Comparison of ENCODE assay signal across 8 cellular contexts in genomic region chr3:185498503-185499396, GRCh38. TPM values are rescaled to one million over a fixed set of nuclear protein-coding genes. Genes with fewer than 3 reads are reported as not detected.
DNase-seq lines count a peak whose midpoint lies in the region; ATAC-seq lines count a peak whose summit lies in the region.

Gene TMEM41A (minus strand): TSS chr3:185499035. CDS start chr3:185498961, 74 bp downstream.

- H2AFZ ChIP-seq in GM23248: peak within 1 kb of the TSS; percentile 98
- peak within 1 kb of the TSS; percentile 97 for H2AFZ ChIP-seq in Karpas-422 (ENCODE audit: low read length)

- H3K27me3 Mint-ChIP-seq in activated T-helper 1 cell treated with anti-CD3 and anti-CD28 coated beads, Interleukin-12 subunit alpha, Interleukin-12 subunit beta, Interleukin-2, Interleukin-4 antibody, amounts not matched to agents 30 ng/mL and 10 ng/mL and 1 ng/mL, durations not matched to agents 14 hours and 24 hours and 36 hours (ENCODE audit: insufficient read depth): peaks cover 10% of the 10 kb centered on the region
- H3K27me3 Mint-ChIP-seq in naive B cell: peaks cover 0 to 11% (median 0%) of the 10 kb centered on the region in 3 donors

- H3K4me3 Mint-ChIP-seq in activated T-helper 1 cell treated with anti-CD3 and anti-CD28 coated beads, Interleukin-12 subunit alpha, Interleukin-12 subunit beta, Interleukin-2, Interleukin-4 antibody, amounts not matched to agents 30 ng/mL and 10 ng/mL and 1 ng/mL, durations not matched to agents 14 hours and 24 hours and 36 hours: peak within 1 kb of the TSS; percentile 97
- H3K4me3 Mint-ChIP-seq in naive B cell: peak within 1 kb of the TSS; percentile 89 to 97 (median 94)
- peak within 1 kb of the TSS; percentile 86 for H3K4me3 Mint-ChIP-seq in stimulated activated effector memory CD8-positive, alpha-beta T cell treated with anti-CD3 and anti-CD28 coated beads, Interleukin-12 subunit alpha, Interleukin-12 subunit beta, amount 100 ng/mL, for 72 hours

- peak within 1 kb of the TSS; percentile 90 for H3K27ac Mint-ChIP-seq in activated T-helper 1 cell treated with anti-CD3 and anti-CD28 coated beads, Interleukin-12 subunit alpha, Interleukin-12 subunit beta, Interleukin-2, Interleukin-4 antibody, amounts not matched to agents 30 ng/mL and 10 ng/mL and 1 ng/mL, durations not matched to agents 14 hours and 24 hours and 36 hours
- H3K27ac Mint-ChIP-seq in naive B cell: peak within 1 kb of the TSS; percentile 44 to 96 (median 90)
- H3K27ac Mint-ChIP-seq in stimulated activated effector memory CD8-positive, alpha-beta T cell treated with anti-CD3 and anti-CD28 coated beads, Interleukin-12 subunit alpha, Interleukin-12 subunit beta, amount 100 ng/mL, for 72 hours: peak within 1 kb of the TSS; percentile 95

- H3K9ac ChIP-seq in GM23248 (peak within 1 kb of the TSS; percentile 90), Karpas-422 (ENCODE audit: low read length) (peak within 1 kb of the TSS; percentile 91)

- H3K9me3 Mint-ChIP-seq in activated T-helper 1 cell treated with anti-CD3 and anti-CD28 coated beads, Interleukin-12 subunit alpha, Interleukin-12 subunit beta, Interleukin-2, Interleukin-4 antibody, amounts not matched to agents 30 ng/mL and 10 ng/mL and 1 ng/mL, durations not matched to agents 14 hours and 24 hours and 36 hours: no peaks in the 10 kb centered on the region
- H3K9me3 Mint-ChIP-seq in naive B cell: peaks cover 0 to 3% (median 0%) of the 10 kb centered on the region in 7 donors
- no peaks in the 10 kb centered on the region for H3K9me3 Mint-ChIP-seq in stimulated activated effector memory CD8-positive, alpha-beta T cell treated with anti-CD3 and anti-CD28 coated beads, Interleukin-12 subunit alpha, Interleukin-12 subunit beta, amount 100 ng/mL, for 72 hours

- peaks cover 24% of the 10 kb centered on the region for H3K79me2 ChIP-seq in GM23248 (ENCODE audit: insufficient read depth)
- peaks cover 21% of the 10 kb centered on the region for H3K79me2 ChIP-seq in Karpas-422 (ENCODE audit: low read length)

- peaks cover 5% of the 10 kb centered on the region for H3K4me1 ChIP-seq in GM23248 (ENCODE audit: insufficient read depth)
- peaks cover 11% of the 10 kb centered on the region for H3K4me1 ChIP-seq in Karpas-422 (ENCODE audit: low read length)

- H3K27ac ChIP-seq in GM23248 (peak within 1 kb of the TSS; percentile 76), Karpas-422 (ENCODE audit: low read length) (peak within 1 kb of the TSS; percentile 45; the same call in 1 of the 2 replicates)

- H3K4me3 ChIP-seq in GM23248: peak within 1 kb of the TSS; percentile 99
- peak within 1 kb of the TSS; percentile 90 for H3K4me3 ChIP-seq in Karpas-422 (ENCODE audit: low read length)

- H3K9me2 ChIP-seq in GM23248 (ENCODE audit: insufficient read depth) (no peaks in the 10 kb centered on the region), Karpas-422 (replicated peaks; ENCODE audit: insufficient read depth, low read length) (no peaks in the 10 kb centered on the region)

- in situ Hi-C loops in GM23248 (cut with MboI): no loop called here

- H3K36me3 ChIP-seq in GM23248 (ENCODE audit: low read depth): peaks cover 16% of the 10 kb centered on the region; the same call in 1 of the 2 replicates
- peaks cover 21% of the 10 kb centered on the region for H3K36me3 ChIP-seq in Karpas-422 (ENCODE audit: insufficient read depth, low read length)

- DNase-seq in Daoy (ENCODE audit: low read depth): peak; percentile 95
- DNase-seq in GM23248: peak; percentile 96
- DNase-seq in Karpas-422: peak; percentile 96
- DNase-seq in RPMI7951 (ENCODE audit: low read depth): peak; percentile 88
- DNase-seq in activated T-helper 1 cell treated with anti-CD3 and anti-CD28 coated beads, Interleukin-12 subunit alpha, Interleukin-12 subunit beta, Interleukin-2, Interleukin-4 antibody, amounts not matched to agents 30 ng/mL and 10 ng/mL and 1 ng/mL, durations not matched to agents 14 hours and 24 hours and 36 hours (ENCODE audit: low spot score): peak; percentile 87
- DNase-seq in fibroblast of gingiva (ENCODE audit: low read depth): peak; percentile 91
- peak; percentile 84 for DNase-seq in naive B cell
- DNase-seq in stimulated activated effector memory CD8-positive, alpha-beta T cell treated with anti-CD3 and anti-CD28 coated beads, Interleukin-12 subunit alpha, Interleukin-12 subunit beta, amount 100 ng/mL, for 72 hours (ENCODE audit: low spot score in 2 of 2): peak; percentile 84 to 93

- 2 to 3% methylated on average over 68 to 71 of the region's 82 CpGs for WGBS in GM23248 (ENCODE audit: low coverage in 1 of 2, low lambda C conversion rate in 2 of 2, missing lambda C conversion rate in 2 of 2), 2 experiments

- H3K9me3 ChIP-seq in GM23248 (ENCODE audit: low read depth) (no peaks in the 10 kb centered on the region), Karpas-422 (ENCODE audit: low read length) (no peaks in the 10 kb centered on the region)

- intact Hi-C loops in activated T-helper 1 cell treated with anti-CD3 and anti-CD28 coated beads, Interleukin-12 subunit alpha, Interleukin-12 subunit beta, Interleukin-2, Interleukin-4 antibody, amounts not matched to agents 30 ng/mL and 10 ng/mL and 1 ng/mL, durations not matched to agents 14 hours and 24 hours and 36 hours (cut with micrococcal nuclease): loop anchor here (1.0 to 5.0 kb wide), 5 partner anchors 54 to 439 kb away; partner anchors contain the start of genes LIPH, SENP2 and TRA2B

- H3K4me2 ChIP-seq in GM23248 (ENCODE audit: unreplicated experiment) (peak within 1 kb of the TSS; percentile 91), Karpas-422 (ENCODE audit: low read depth, low read length, poor library complexity, severe bottlenecking) (peak within 1 kb of the TSS; percentile 83)

- H4K20me1 ChIP-seq in GM23248 (ENCODE audit: insufficient read depth) (no peaks in the 10 kb centered on the region), Karpas-422 (ENCODE audit: insufficient read depth, low read depth, low read length) (0 out of 2 replicates have a peak, but pooled peaks cover 3% of the 10 kb centered on the region)

- peaks cover 21% of the 10 kb centered on the region for H3K4me1 Mint-ChIP-seq in activated T-helper 1 cell treated with anti-CD3 and anti-CD28 coated beads, Interleukin-12 subunit alpha, Interleukin-12 subunit beta, Interleukin-2, Interleukin-4 antibody, amounts not matched to agents 30 ng/mL and 10 ng/mL and 1 ng/mL, durations not matched to agents 14 hours and 24 hours and 36 hours (ENCODE audit: low read depth)
- H3K4me1 Mint-ChIP-seq in naive B cell: peaks cover 0 to 26% (median 20%) of the 10 kb centered on the region in 3 donors
- H3K4me1 Mint-ChIP-seq in stimulated activated effector memory CD8-positive, alpha-beta T cell treated with anti-CD3 and anti-CD28 coated beads, Interleukin-12 subunit alpha, Interleukin-12 subunit beta, amount 100 ng/mL, for 72 hours: no peaks in the 10 kb centered on the region

- H3K36me3 Mint-ChIP-seq in activated T-helper 1 cell treated with anti-CD3 and anti-CD28 coated beads, Interleukin-12 subunit alpha, Interleukin-12 subunit beta, Interleukin-2, Interleukin-4 antibody, amounts not matched to agents 30 ng/mL and 10 ng/mL and 1 ng/mL, durations not matched to agents 14 hours and 24 hours and 36 hours (ENCODE audit: low read depth): peaks cover 16% of the 10 kb centered on the region
- peaks cover 6 to 17% of the 10 kb centered on the region in 2 donors for H3K36me3 Mint-ChIP-seq in naive B cell
- H3K36me3 Mint-ChIP-seq in stimulated activated effector memory CD8-positive, alpha-beta T cell treated with anti-CD3 and anti-CD28 coated beads, Interleukin-12 subunit alpha, Interleukin-12 subunit beta, amount 100 ng/mL, for 72 hours: peaks cover 42% of the 10 kb centered on the region

- peak; percentile 95 to 96 for ATAC-seq in naive B cell (ENCODE audit: low read depth in 2 of 2)
- ATAC-seq in stimulated activated effector memory CD8-positive, alpha-beta T cell treated with anti-CD3 and anti-CD28 coated beads, Interleukin-12 subunit alpha, Interleukin-12 subunit beta, amount 100 ng/mL, for 72 hours: peak; percentile 99

- H3K27me3 ChIP-seq in GM23248 (replicated peaks; ENCODE audit: insufficient read depth) (no peaks in the 10 kb centered on the region), Karpas-422 (ENCODE audit: low read length) (no peaks in the 10 kb centered on the region)

- no peaks in the 10 kb centered on the region for H3F3A ChIP-seq in GM23248 (ENCODE audit: insufficient read depth)

RNA-seq across cellular contexts. Expression of gene TMEM41A, which starts in this region (rescaled TPM):
- 15.4 and 20.5 TPM in 2 replicates for total RNA-seq in Daoy (2014; rRNA removed; shearing (Covaris generic))
- total RNA-seq in GM23248 (2014; rRNA removed; shearing (Covaris generic)): 13.2 and 15.8 TPM in 2 replicates
- polyA plus RNA-seq in GM23248 (2016; fragmentation: Nextera tagmentation; extraction: Ambion mirVana) (15.9 and 20.3 TPM in 2 replicates), naive B cell (ENCODE audit: low read depth in 6 of 6) (10 to 100 TPM; 13.8 to 24.1 (median 18.7) TPM)
- total RNA-seq in Karpas-422 (2014; rRNA removed; shearing (Covaris generic); ENCODE audit: low replicate concordance): 20.6 and 34.1 TPM in 2 replicates
- total RNA-seq in RPMI7951 (2014; rRNA removed; shearing (Covaris generic)): 9.4 and 11.9 TPM in 2 replicates
- total RNA-seq in activated T-helper 1 cell treated with anti-CD3 and anti-CD28 coated beads, Interleukin-12 subunit alpha, Interleukin-12 subunit beta, Interleukin-2, Interleukin-4 antibody, amounts not matched to agents 30 ng/mL and 10 ng/mL and 1 ng/mL, durations not matched to agents 14 hours and 24 hours and 36 hours: 24.6 and 26.6 TPM in 2 replicates

Comparison
In these comparisons a context has a peak if more than half of its experiments do, and no peak if none do; other contexts are left out.
1. Peak in every context shown above with its lines: DNase-seq, ATAC-seq, H3K4me3 ChIP-seq and H3K27ac ChIP-seq.